In genomic region chr3:128629936-128630335, GRCh38 we compare ENCODE assay signal across 18 cellular contexts.
"Had no signal": no experiment of that assay in that cellular context is flagged by ENCODE, and none has a peak within 500 bp of the region (broad histone marks: within the 10 kb centered on the region; RNA-seq: fewer than 3 reads in every experiment).

No MANE protein-coding gene starts in this region.

- H3K27me3 ChIP-seq: heart right ventricle, neural progenitor cell, pancreas, right lobe of liver, upper lobe of left lung, vagina had no signal

- H3K4me3 Mint-ChIP-seq: dendritic cell treated with granulocyte-macrophage colony-stimulating factor and Interleukin-4, amounts not matched to agents 40 ng/mL and 50 ng/mL, for 4 days; endodermal cell; memory B cell; mesothelial cell of epicardium; natural killer cell; neural progenitor cell had no signal

- H3K27ac ChIP-seq: heart right ventricle, neural progenitor cell, pancreas, prostate gland, right lobe of liver, vagina had no signal

- H3K4me1 Mint-ChIP-seq: endodermal cell, mesothelial cell of epicardium, neural progenitor cell had no signal

- H3K9me3 Mint-ChIP-seq: dendritic cell treated with granulocyte-macrophage colony-stimulating factor and Interleukin-4, amounts not matched to agents 40 ng/mL and 50 ng/mL, for 4 days; endodermal cell; memory B cell; mesothelial cell of epicardium; natural killer cell; neural progenitor cell had no signal

- H3K4me3 ChIP-seq: heart right ventricle, neural progenitor cell, pancreas, prostate gland, right lobe of liver, upper lobe of left lung, vagina had no signal

- DNase-seq: cerebellar nuclear complex; endodermal cell; heart right ventricle; hypothalamus; kidney glomerular epithelial cell; natural killer cell; nucleus accumbens; pancreas; right lobe of liver; stimulated activated naive CD4-positive, alpha-beta T cell treated with Interleukin-2 at 50 U/mL for 16 hours; upper lobe of left lung had no signal

- H3K27ac Mint-ChIP-seq: dendritic cell treated with granulocyte-macrophage colony-stimulating factor and Interleukin-4, amounts not matched to agents 40 ng/mL and 50 ng/mL, for 4 days; endodermal cell; memory B cell; mesothelial cell of epicardium; natural killer cell; neural progenitor cell had no signal

- ATAC-seq: esophagus mucosa, heart right ventricle, natural killer cell, pancreas had no signal

- H3K4me1 ChIP-seq: neural progenitor cell, pancreas, prostate gland, right lobe of liver had no signal

- H3K9me3 ChIP-seq: heart right ventricle, pancreas, prostate gland, right lobe of liver, upper lobe of left lung, vagina had no signal

- H3K27me3 Mint-ChIP-seq: dendritic cell treated with granulocyte-macrophage colony-stimulating factor and Interleukin-4, amounts not matched to agents 40 ng/mL and 50 ng/mL, for 4 days; memory B cell had no signal
